13 cellular contexts compared by ENCODE assay signal in genomic region chrX:74890676-74891430, GRCh38. TPM values are rescaled to one million over a fixed set of nuclear protein-coding genes. Genes with fewer than 3 reads are reported as not detected.
A peak's percentile ranks its signal among the peaks of the same experiment; 100 is the strongest.
DNase-seq lines count a peak whose midpoint lies in the region; ATAC-seq, FAIRE-seq and TF ChIP-seq lines count a peak whose summit lies in the region.
"Had no signal": no experiment of that assay in that cellular context is flagged by ENCODE, and none has a peak within 500 bp of the region (broad histone marks: within the 10 kb centered on the region; RNA-seq: fewer than 3 reads in every experiment).

No MANE protein-coding gene starts in this region.

- H2AFZ ChIP-seq in OCI-LY7 (ENCODE audit: low read length), result no peak overlapping the region

- H3K9me3 ChIP-seq in OCI-LY7 (ENCODE audit: low read length) (no peaks in the 10 kb centered on the region), kidney (ENCODE audit: control insufficient read depth in 1 of 2, low read length in 2 of 2) (no peaks in the 10 kb centered on the region)
- H3K9me3 ChIP-seq: SJSA1 had no signal

- no peak overlapping the region for H3K4me2 ChIP-seq in OCI-LY7 (ENCODE audit: low read length)

- no peak overlapping the region for H3K27ac ChIP-seq in OCI-LY7 (ENCODE audit: low read depth, low read length, poor library complexity, severe bottlenecking)
- H3K27ac ChIP-seq in kidney (ENCODE audit: low read depth in 2 of 2, low read length in 2 of 2), result no peak overlapping the region
- H3K27ac ChIP-seq: C4-2B, SJSA1 had no signal

- BruUV-seq in OCI-LY7 (replicated peaks; lab: Mats Ljungman, UMichigan), result no TSS peak

- FAIRE-seq in kidney (lab: Jason Lieb, UNC), result no peak
- FAIRE-seq: endometrium had no signal

- DNase-seq in OCI-LY7 (ENCODE audit: low spot score) (no peak), NCI-H524 treated with DMSO at 0.1 percent for 48 hours (lab: John Stamatoyannopoulos, UW) (no peak), NCI-H187 treated with DMSO at 0.1 percent for 48 hours (lab: John Stamatoyannopoulos, UW) (no peak), kidney (no peak)
- DNase-seq: amniotic stem cell, NCI-H2171 treated with DMSO at 0.1 percent for 48 hours had no signal

- H3K4me1 ChIP-seq in OCI-LY7 (ENCODE audit: insufficient read depth, low read length, poor library complexity, severe bottlenecking), result no peaks in the 10 kb centered on the region
- no peaks in the 10 kb centered on the region for H3K4me1 ChIP-seq in kidney (ENCODE audit: control insufficient read depth in 1 of 2, insufficient read depth in 1 of 2, low read depth in 1 of 2, low read length in 2 of 2)
- H3K4me1 ChIP-seq: SJSA1 had no signal

- H3K36me3 ChIP-seq in OCI-LY7 (ENCODE audit: insufficient read depth, low read length) (no peaks in the 10 kb centered on the region), kidney (ENCODE audit: control insufficient read depth in 1 of 2, insufficient read depth in 2 of 2, low read length in 2 of 2) (no peaks in the 10 kb centered on the region)
- H3K36me3 ChIP-seq: SJSA1 had no signal

- POLR2A ChIA-PET in OCI-LY7 (lab: Charles Lee), result no interaction called here

- H3K9ac ChIP-seq in kidney (ENCODE audit: low read length in 2 of 2), result no peak overlapping the region

- peak; percentile 84 for ATAC-seq in GM18502 (IDR thresholded peaks at IDR 0.05; ENCODE audit: poor library complexity, unreplicated experiment)
- peak; percentile 91 for ATAC-seq in GM19395 (IDR thresholded peaks at IDR 0.05; ENCODE audit: unreplicated experiment)
- peak; percentile 91 for ATAC-seq in HG02870 (IDR thresholded peaks at IDR 0.05; ENCODE audit: unreplicated experiment)
- peak; percentile 56 for ATAC-seq in HG03558 (IDR thresholded peaks at IDR 0.05; ENCODE audit: extremely low read depth, unreplicated experiment)

- H4K20me1 ChIP-seq in OCI-LY7 (ENCODE audit: insufficient read depth, low read length), result no peaks in the 10 kb centered on the region

- TF ChIP-seq CTCF in OCI-LY7 (conservative IDR thresholded peaks at IDR 0.05; ENCODE audit: low read length) (no peak), kidney (IDR thresholded peaks at IDR 0.05; ENCODE audit: borderline replicate concordance, extremely low read depth, insufficient read depth) (no peak)

- no peaks in the 10 kb centered on the region for H3K9me2 ChIP-seq in OCI-LY7 (ENCODE audit: insufficient read depth, low read length)

- CTCF ChIA-PET in OCI-LY7 (lab: Charles Lee; ENCODE audit: unreplicated experiment), result no interaction called here

- intact Hi-C loops in OCI-LY7 (cut with micrococcal nuclease; ENCODE audit: unreplicated experiment), result no loop called here
- intact Hi-C loops in kidney (cut with DNase I), result no loop called here

- H3K4me3 ChIP-seq in OCI-LY7 (ENCODE audit: low read depth, low read length, poor library complexity, severe bottlenecking) (no peak overlapping the region), kidney (ENCODE audit: low read length in 2 of 2) (no peak overlapping the region)
- H3K4me3 ChIP-seq: SJSA1 had no signal

- H3K79me2 ChIP-seq in OCI-LY7 (ENCODE audit: insufficient read depth, low read depth, low read length), result no peaks in the 10 kb centered on the region

RNA-seq across cellular contexts. Expression of gene NEXMIF, which starts 34.4 kb away (rescaled TPM):
- not detected in 2 replicates for total RNA-seq in OCI-LY7 (2014; rRNA removed; shearing (Covaris generic))
- total RNA-seq in OCI-LY7 (2022) (not detected in 2 replicates), kidney (6.0 TPM)
- polyA plus RNA-seq in kidney (ENCODE audit: insufficient read depth, low read depth, low replicate concordance), result 0.54 TPM
- total RNA-seq: SJSA1 had no signal
